16 cellular contexts compared by ENCODE assay signal in genomic region chr10:14244801-14245211, GRCh38.
DNase-seq lines count a peak whose midpoint lies in the region; ATAC-seq and TF ChIP-seq lines count a peak whose summit lies in the region.
"Had no signal": no experiment of that assay in that cellular context is flagged by ENCODE, and none has a peak within 500 bp of the region (broad histone marks: within the 10 kb centered on the region; RNA-seq: fewer than 3 reads in every experiment).

No MANE protein-coding gene starts in this region.

- H4K91ac ChIP-seq in H9 (ENCODE audit: insufficient read length, low read depth, low read length) = no peak overlapping the region

- no peak overlapping the region for H3K4me3 ChIP-seq in NB4 (ENCODE audit: low read depth, low read length)
- H3K4me3 ChIP-seq in mammary epithelial cell (replicated peaks in 1 of 3; ENCODE audit: insufficient read depth in 1 of 3, low read depth in 2 of 3, low read length in 3 of 3) = no peak overlapping the region
- H3K4me3 ChIP-seq in osteoblast (ENCODE audit: insufficient read depth, low read length) = no peak overlapping the region
- H3K4me3 ChIP-seq: cardiac muscle cell, lower lobe of right lung had no signal

- H3K4ac ChIP-seq in H9 (ENCODE audit: low read depth, low read length) = no peak overlapping the region

- no peak overlapping the region for H2AK5ac ChIP-seq in H9 (ENCODE audit: insufficient read length, low read length)

- H2BK120ac ChIP-seq in H9 (ENCODE audit: low read depth, low read length, poor library complexity, severe bottlenecking) = no peak overlapping the region

- H2BK5ac ChIP-seq in H9 (ENCODE audit: insufficient read length, low read length) = no peak overlapping the region

- H3K36me3 Mint-ChIP-seq in H9 (ENCODE audit: insufficient read depth in 1 of 3, low read depth in 3 of 3) = peaks cover 0 to 6% (median 2%) of the 10 kb centered on the region in 3 experiments; a peak in 2 of 7 replicates
- no peaks in the 10 kb centered on the region for H3K36me3 Mint-ChIP-seq in activated CD4-positive, alpha-beta T cell treated with anti-CD3 and anti-CD28 coated beads for 36 hours (ENCODE audit: low read depth)
- H3K36me3 Mint-ChIP-seq: CD8-positive, alpha-beta memory T cell had no signal

- no peak overlapping the region for H3K9ac ChIP-seq in H9 (ENCODE audit: extremely low read depth, insufficient read length, low read length)
- no peak overlapping the region for H3K9ac ChIP-seq in mammary epithelial cell (ENCODE audit: insufficient read depth, low read length)

- H3K79me2 ChIP-seq in H9 (ENCODE audit: insufficient read depth, low read length) = no peaks in the 10 kb centered on the region
- no peaks in the 10 kb centered on the region for H3K79me2 ChIP-seq in mammary epithelial cell (ENCODE audit: insufficient read depth, low read length)
- H3K79me2 ChIP-seq in osteoblast (ENCODE audit: insufficient read depth, low read length) = no peaks in the 10 kb centered on the region

- peaks cover 5 to 6% of the 10 kb centered on the region in 2 experiments; a peak in 4 of 5 replicates for H3K9me3 Mint-ChIP-seq in H9
- peaks cover 4% of the 10 kb centered on the region for H3K9me3 Mint-ChIP-seq in activated CD4-positive, alpha-beta T cell treated with anti-CD3 and anti-CD28 coated beads for 36 hours (ENCODE audit: low read depth)
- H3K9me3 Mint-ChIP-seq: CD8-positive, alpha-beta memory T cell had no signal

- H3K36me3 ChIP-seq in mammary epithelial cell (ENCODE audit: insufficient read depth, low read length) (no peaks in the 10 kb centered on the region), osteoblast (ENCODE audit: insufficient read depth, low read length) (no peaks in the 10 kb centered on the region)
- H3K36me3 ChIP-seq: cardiac muscle cell, lower lobe of right lung had no signal

- no peak overlapping the region for H2BK20ac ChIP-seq in H9 (ENCODE audit: low read depth, low read length, poor library complexity, severe bottlenecking)

- no CpG with 5 or more reads among the region's 3 CpGs for WGBS in H9 (ENCODE audit: extremely low coverage, insufficient read length, low lambda C conversion rate)
- WGBS in mammary epithelial cell (ENCODE audit: low coverage, missing lambda C conversion rate) = 64% methylated on average over 3 of the region's 3 CpGs

- H3K79me1 ChIP-seq in H9 (ENCODE audit: insufficient read depth, low read depth, low read length, poor library complexity, severe bottlenecking) = no peaks in the 10 kb centered on the region

- POLR2A ChIA-PET in activated CD4-positive, alpha-beta T cell treated with anti-CD3 and anti-CD28 coated beads for 36 hours (lab: Charles Lee) = no interaction called here

- in situ Hi-C loops in mammary epithelial cell (cut with MboI; ENCODE audit: low sequenced_read_pairs in 2 of 2) = no loop called here

- H3K9me3 ChIP-seq in H9 (ENCODE audit: control insufficient read depth, low read depth, low read length) (no peaks in the 10 kb centered on the region), mammary epithelial cell (replicated peaks; ENCODE audit: insufficient read depth, low read length) (no peaks in the 10 kb centered on the region), osteoblast (ENCODE audit: low read depth, low read length) (no peaks in the 10 kb centered on the region)
- H3K9me3 ChIP-seq: lower lobe of right lung had no signal

- H3K23me2 ChIP-seq in H9 (ENCODE audit: insufficient read length, low read depth, low read length, poor library complexity, severe bottlenecking) = no peaks in the 10 kb centered on the region

- CTCF ChIA-PET in mammary epithelial cell (lab: Charles Lee; ENCODE audit: low non-redundant PET) = no interaction called here
- CTCF ChIA-PET in activated CD4-positive, alpha-beta T cell treated with anti-CD3 and anti-CD28 coated beads for 36 hours (lab: Charles Lee) = no interaction called here

- H3K27me3 ChIP-seq in H9 (ENCODE audit: insufficient read depth, low read length) (no peaks in the 10 kb centered on the region), mammary epithelial cell (ENCODE audit: insufficient read depth, low read length) (no peaks in the 10 kb centered on the region), osteoblast (ENCODE audit: insufficient read depth, low read length) (peaks cover 16% of the 10 kb centered on the region)
- H3K27me3 ChIP-seq: cardiac muscle cell had no signal

- dilution Hi-C loops in mammary epithelial cell (cut with HindIII; ENCODE audit: low sequenced_read_pairs) = no loop called here

- 0 out of 2 replicates have a peak overlapping the region, but pooled peaks have one; percentile 12 for H2BK15ac ChIP-seq in H9 (ENCODE audit: low read depth, low read length)

- no peak overlapping the region for H3T11ph ChIP-seq in H9 (ENCODE audit: low read length)

- H3K23ac ChIP-seq in H9 (ENCODE audit: insufficient read length, low read depth, low read length) = no peak overlapping the region

- no peaks in the 10 kb centered on the region for H4K20me1 ChIP-seq in H9 (ENCODE audit: control insufficient read depth, insufficient read depth, insufficient read length)
- H4K20me1 ChIP-seq in mammary epithelial cell (ENCODE audit: insufficient read depth, low read length) = no peaks in the 10 kb centered on the region
- H4K20me1 ChIP-seq in osteoblast (ENCODE audit: insufficient read depth, low read length) = no peaks in the 10 kb centered on the region

- no peak overlapping the region for H3K27ac Mint-ChIP-seq in H9
- H3K27ac Mint-ChIP-seq in activated CD4-positive, alpha-beta T cell treated with anti-CD3 and anti-CD28 coated beads for 36 hours = no peak overlapping the region
- H3K27ac Mint-ChIP-seq: CD8-positive, alpha-beta memory T cell had no signal

- H3K27me3 Mint-ChIP-seq in H9 (ENCODE audit: low read depth) = peaks cover 6% of the 10 kb centered on the region
- H3K27me3 Mint-ChIP-seq in activated CD4-positive, alpha-beta T cell treated with anti-CD3 and anti-CD28 coated beads for 36 hours = peaks cover 25% of the 10 kb centered on the region

- no peak for TF ChIP-seq POLR2A in NB4 (IDR thresholded peaks at IDR 0.05; ENCODE audit: extremely low read depth, insufficient read length)

- H3K56ac ChIP-seq in H9 (ENCODE audit: insufficient read length, low read depth, low read length) = no peak overlapping the region

- no peak overlapping the region for H3K4me3 Mint-ChIP-seq in H9
- no peak overlapping the region for H3K4me3 Mint-ChIP-seq in activated CD4-positive, alpha-beta T cell treated with anti-CD3 and anti-CD28 coated beads for 36 hours
- H3K4me3 Mint-ChIP-seq: CD8-positive, alpha-beta memory T cell had no signal

- no peak overlapping the region for H2BK12ac ChIP-seq in H9 (ENCODE audit: insufficient read length, low read depth, low read length)

- no peak overlapping the region for H3K14ac ChIP-seq in H9 (ENCODE audit: insufficient read depth, low read length)

- no peak overlapping the region for H4K5ac ChIP-seq in H9 (ENCODE audit: insufficient read length, low read depth, low read length)

- peaks cover 26 to 29% of the 10 kb centered on the region in 2 experiments for H3K4me1 Mint-ChIP-seq in H9
- peaks cover 4% of the 10 kb centered on the region for H3K4me1 Mint-ChIP-seq in activated CD4-positive, alpha-beta T cell treated with anti-CD3 and anti-CD28 coated beads for 36 hours

- intact Hi-C loops in mammary epithelial cell (cut with micrococcal nuclease) = no loop called here
- intact Hi-C loops in activated CD4-positive, alpha-beta T cell treated with anti-CD3 and anti-CD28 coated beads for 36 hours (cut with DNase I, micrococcal nuclease) = no loop called here

- no peak overlapping the region for H3K27ac ChIP-seq in H9 (ENCODE audit: insufficient read length, low read depth, low read length)
- H3K27ac ChIP-seq in mammary epithelial cell (ENCODE audit: insufficient read depth, low read depth, low read length) = no peak overlapping the region
- no peak overlapping the region for H3K27ac ChIP-seq in osteoblast (ENCODE audit: low read depth, low read length)
- H3K27ac ChIP-seq: cardiac muscle cell, lower lobe of right lung had no signal

- DNase-seq in H9 (no peak), NB4 (ENCODE audit: low read depth) (peak; percentile 76), mammary epithelial cell (peak; percentile 70), osteoblast (ENCODE audit: insufficient read length, low spot score, missing footprints) (peak; percentile 83)
- no peak for DNase-seq in activated CD4-positive, alpha-beta T cell treated with anti-CD3 and anti-CD28 coated beads for 36 hours
- no peak for DNase-seq in stimulated activated CD4-positive, alpha-beta T cell treated with anti-CD3 and anti-CD28 coated beads, Interleukin-1b, Interleukin-23, amount 100 ng/mL, for 48 hours
- DNase-seq: activated CD8-positive, alpha-beta memory T cell treated with anti-CD3 and anti-CD28 coated beads for 24 hours; activated effector memory CD4-positive, alpha-beta T cell treated with anti-CD3 and anti-CD28 coated beads, Interleukin-2, amount 50 U/mL, for 16 hours; CD8-positive, alpha-beta memory T cell; hypothalamus; Kasumi-1; lower lobe of right lung; Right ventricle myocardium superior; small intestine had no signal

- H2AFZ ChIP-seq in H9 (ENCODE audit: low read length) = no peak overlapping the region
- H2AFZ ChIP-seq in mammary epithelial cell (ENCODE audit: low read depth, low read length) = no peak overlapping the region
- H2AFZ ChIP-seq in osteoblast (ENCODE audit: low read length) = no peak overlapping the region

- H3K18ac ChIP-seq in H9 (ENCODE audit: insufficient read length, low read depth, low read length) = no peak overlapping the region

- TF ChIP-seq CTCF in H9 (conservative IDR thresholded peaks at IDR 0.05) (no peak), NB4 (IDR thresholded peaks at IDR 0.05; ENCODE audit: low read depth, low read length) (no peak), mammary epithelial cell (conservative IDR thresholded peaks at IDR 0.05 in 1 of 2, IDR thresholded peaks at IDR 0.05 in 1 of 2; ENCODE audit: extremely low read depth in 1 of 2, insufficient read depth in 1 of 2, low read depth in 1 of 2, low read length in 2 of 2) (no peak), osteoblast (IDR thresholded peaks at IDR 0.05; ENCODE audit: extremely low read depth, low read depth, low read length) (no peak)

- no peaks in the 10 kb centered on the region; the same call in 1 of the 2 replicates for H3K4me1 ChIP-seq in H9 (ENCODE audit: insufficient read depth, low read length)
- H3K4me1 ChIP-seq in mammary epithelial cell (ENCODE audit: insufficient read depth, low read length) = peaks cover 7% of the 10 kb centered on the region
- peaks cover 6% of the 10 kb centered on the region for H3K4me1 ChIP-seq in osteoblast (ENCODE audit: insufficient read depth, low read length)
- H3K4me1 ChIP-seq: lower lobe of right lung had no signal

- no TSS peak for BruUV-seq in mammary epithelial cell (replicated peaks; lab: Mats Ljungman, UMichigan)

- no peak for ATAC-seq in HG02973 (IDR thresholded peaks at IDR 0.05; ENCODE audit: unreplicated experiment)
- no peak for ATAC-seq in activated CD4-positive, alpha-beta T cell treated with anti-CD3 and anti-CD28 coated beads for 36 hours
- ATAC-seq: lower lobe of right lung had no signal

- H3K4me2 ChIP-seq in H9 (ENCODE audit: insufficient read depth, insufficient read length, low read length) (no peak overlapping the region), mammary epithelial cell (ENCODE audit: insufficient read depth, low read depth, low read length) (no peak overlapping the region), osteoblast (ENCODE audit: insufficient read depth, low read length) (no peak overlapping the region)

- H4K8ac ChIP-seq in H9 (replicated peaks; ENCODE audit: insufficient read length, low read depth, low read length) = no peak overlapping the region

Comparison
In these comparisons a context has a peak if more than half of its experiments do, and no peak if none do; other contexts are left out.
1. DNase-seq: peak in NB4 (single experiment), mammary epithelial cell (single experiment) and osteoblast (single experiment); none in H9 (single experiment), activated CD4-positive, alpha-beta T cell treated with anti-CD3 and anti-CD28 coated beads for 36 hours (single experiment) and stimulated activated CD4-positive, alpha-beta T cell treated with anti-CD3 and anti-CD28 coated beads, Interleukin-1b, Interleukin-23, amount 100 ng/mL, for 48 hours (single experiment).